In the genomic region with DNA sequence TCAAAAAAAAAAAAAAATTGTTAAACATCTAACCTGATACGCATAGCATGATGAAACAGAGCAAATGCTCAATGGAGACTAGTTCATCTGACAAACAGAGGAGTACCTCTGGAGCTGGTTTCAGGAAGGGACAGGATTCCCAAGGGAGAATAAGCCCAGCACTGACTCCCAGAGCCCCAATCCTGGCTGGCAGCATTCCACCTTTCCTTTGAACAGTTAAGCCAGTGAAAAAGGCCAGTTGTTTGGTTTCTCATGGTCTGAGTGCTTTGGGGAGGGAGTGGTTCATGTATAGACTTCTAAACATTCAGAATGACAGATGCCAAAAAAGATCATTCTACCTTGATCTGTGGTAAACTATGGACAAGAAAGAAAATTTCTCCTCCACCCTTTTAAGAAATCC, we compare ENCODE assay signal across 26 cellular contexts.
"Had no signal": no experiment of that assay in that cellular context is flagged by ENCODE, and none has a peak within 500 bp of the region (broad histone marks: within the 10 kb centered on the region; RNA-seq: fewer than 3 reads in every experiment).

No MANE protein-coding gene starts in this region.

- H3K4me1 ChIP-seq: breast epithelium, foreskin keratinocyte, right atrium auricular region, spleen had no signal

- H3K9me3 Mint-ChIP-seq: endodermal cell had no signal

- H3K4me3 Mint-ChIP-seq: activated CD8-positive, alpha-beta T cell treated with anti-CD3 and anti-CD28 coated beads for 36 hours; activated T-cell treated with anti-CD3 and anti-CD28 coated beads, Interleukin-2, amount 50 U/mL, for 4 hours; activated T-helper 17 cell treated with anti-CD3 and anti-CD28 coated beads, Interleukin-2, amount 50 U/mL, for 72 hours; dendritic cell treated with granulocyte-macrophage colony-stimulating factor and Interleukin-4, amounts not matched to agents 40 ng/mL and 50 ng/mL, for 4 days; endodermal cell; naive thymus-derived CD8-positive, alpha-beta T cell; neural crest cell; T-helper 1 cell treated with Interleukin-12 subunit alpha and Interleukin-12 subunit beta and Interleukin-4 antibody, amounts not matched to agents 30 μg/mL and 1 μg/mL, for 36 hours had no signal

- H3K27ac Mint-ChIP-seq: activated CD8-positive, alpha-beta T cell treated with anti-CD3 and anti-CD28 coated beads for 36 hours; activated T-helper 17 cell treated with anti-CD3 and anti-CD28 coated beads, Interleukin-2, amount 50 U/mL, for 72 hours; dendritic cell treated with granulocyte-macrophage colony-stimulating factor and Interleukin-4, amounts not matched to agents 40 ng/mL and 50 ng/mL, for 4 days; endodermal cell; naive thymus-derived CD8-positive, alpha-beta T cell; T-helper 1 cell treated with Interleukin-12 subunit alpha and Interleukin-12 subunit beta and Interleukin-4 antibody, amounts not matched to agents 30 μg/mL and 1 μg/mL, for 36 hours had no signal

- H3K36me3 Mint-ChIP-seq: naive thymus-derived CD8-positive, alpha-beta T cell had no signal

- H3K27me3 Mint-ChIP-seq: activated CD8-positive, alpha-beta T cell treated with anti-CD3 and anti-CD28 coated beads for 36 hours; activated T-helper 17 cell treated with anti-CD3 and anti-CD28 coated beads, Interleukin-2, amount 50 U/mL, for 72 hours; dendritic cell treated with granulocyte-macrophage colony-stimulating factor and Interleukin-4, amounts not matched to agents 40 ng/mL and 50 ng/mL, for 4 days; naive thymus-derived CD8-positive, alpha-beta T cell had no signal

- H3K9me3 ChIP-seq: breast epithelium, esophagus muscularis mucosa, heart right ventricle, right atrium auricular region, spleen, suprapubic skin, tibial artery had no signal

- H3K4me1 Mint-ChIP-seq: activated T-helper 17 cell treated with anti-CD3 and anti-CD28 coated beads, Interleukin-2, amount 50 U/mL, for 72 hours; naive thymus-derived CD8-positive, alpha-beta T cell had no signal

- H3K36me3 ChIP-seq: breast epithelium, esophagus muscularis mucosa, heart right ventricle, right atrium auricular region, spleen, suprapubic skin, tibial artery had no signal

- H3K4me3 ChIP-seq: breast epithelium, esophagus muscularis mucosa, heart right ventricle, right atrium auricular region, spleen, suprapubic skin, tibial artery had no signal

- H3K27ac ChIP-seq: foreskin keratinocyte, spleen, suprapubic skin had no signal

- ATAC-seq: activated CD8-positive, alpha-beta T cell treated with anti-CD3 and anti-CD28 coated beads for 36 hours; activated T-cell treated with anti-CD3 and anti-CD28 coated beads, Interleukin-2, amount 50 U/mL, for 4 hours; activated T-helper 17 cell treated with anti-CD3 and anti-CD28 coated beads, Interleukin-2, amount 50 U/mL, for 72 hours; foreskin keratinocyte; heart right ventricle; left ventricle myocardium superior; naive thymus-derived CD8-positive, alpha-beta T cell had no signal

- DNase-seq: activated CD4-positive, alpha-beta T cell treated with anti-CD3 and anti-CD28 coated beads for 1 hour; activated CD4-positive, alpha-beta T cell treated with anti-CD3 and anti-CD28 coated beads, Interleukin-2, amount 50 U/mL, for 1 hour; activated CD8-positive, alpha-beta T cell treated with anti-CD3 and anti-CD28 coated beads for 36 hours; activated gamma-delta T cell treated with Interleukin-2 at 50 U/mL for 16 hours; activated naive CD4-positive, alpha-beta T cell treated with anti-CD3 and anti-CD28 coated beads, Interleukin-2, amount 50 U/mL, for 16 hours; activated T-cell treated with anti-CD3 and anti-CD28 coated beads, Interleukin-2, amount 50 U/mL, for 4 hours; amniotic stem cell; central memory CD4-positive, alpha-beta T cell; endodermal cell; foreskin keratinocyte; heart right ventricle; left ventricle myocardium superior; midbrain; naive thymus-derived CD8-positive, alpha-beta T cell; spleen; stimulated activated naive CD4-positive, alpha-beta T cell; T-helper 9 cell; tibial artery had no signal

- H3K27me3 ChIP-seq: breast epithelium, esophagus muscularis mucosa, foreskin keratinocyte, heart right ventricle, right atrium auricular region, spleen, suprapubic skin, tibial artery had no signal
